In the genomic region with DNA sequence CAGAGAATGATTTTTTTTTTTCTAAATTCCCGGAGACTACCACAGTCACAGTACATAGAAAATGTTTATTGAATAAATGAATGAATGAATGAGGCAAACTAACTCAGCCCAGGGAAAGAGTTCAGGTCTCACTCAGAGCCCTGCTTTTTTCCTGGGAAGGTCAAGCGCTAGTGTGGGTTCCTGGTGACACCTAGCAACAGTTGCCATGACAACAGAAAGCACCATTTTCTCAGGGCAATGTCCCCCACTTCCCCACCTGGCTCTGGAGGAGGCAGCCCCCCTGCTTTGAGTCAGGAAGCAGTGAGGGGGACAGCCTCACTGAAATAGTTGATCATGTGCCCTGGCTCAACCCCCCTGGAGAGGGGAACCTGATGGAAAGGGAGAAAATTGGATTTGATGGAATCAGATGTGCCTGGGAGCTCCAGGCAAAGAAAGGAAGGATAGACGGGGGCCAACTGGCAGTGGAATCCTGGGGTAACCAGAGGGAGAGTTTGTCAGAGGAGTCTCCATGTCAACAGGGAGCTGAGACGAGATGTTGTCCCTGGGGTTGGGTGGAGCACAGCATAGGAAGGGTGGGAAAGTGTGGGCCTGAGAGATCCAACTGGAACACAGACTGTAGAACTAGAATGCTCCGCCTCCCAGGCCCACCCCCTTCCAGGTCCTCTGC, we compare ENCODE assay signal across 23 cellular contexts.
DNase-seq lines count a peak whose midpoint lies in the region; ATAC-seq and TF ChIP-seq lines count a peak whose summit lies in the region.
"Had no signal": no experiment of that assay in that cellular context is flagged by ENCODE, and none has a peak within 500 bp of the region (broad histone marks: within the 10 kb centered on the region; RNA-seq: fewer than 3 reads in every experiment).

No MANE protein-coding gene starts in this region.

- POLR2A ChIA-PET in activated CD4-positive, alpha-beta memory T cell treated with anti-CD3 and anti-CD28 coated beads, Interleukin-2, amount 10 ng/mL, durations not matched to agents 7 days and 5 days (lab: Charles Lee): no interaction called here

- no peak overlapping the region for H3K4me3 Mint-ChIP-seq in activated CD4-positive, alpha-beta memory T cell treated with anti-CD3 and anti-CD28 coated beads, Interleukin-2, amount 10 ng/mL, durations not matched to agents 7 days and 5 days
- no peak overlapping the region for H3K4me3 Mint-ChIP-seq in stimulated activated memory B cell treated with anti-CD40 and anti-IgM and Interleukin-4, amounts not matched to agents 10 μg/mL and 1 μg/mL and 100 μg/mL, for 72 hours
- H3K4me3 Mint-ChIP-seq: B cell; CD8-positive, alpha-beta memory T cell had no signal

- CTCF ChIA-PET in activated CD4-positive, alpha-beta memory T cell treated with anti-CD3 and anti-CD28 coated beads, Interleukin-2, amount 10 ng/mL, durations not matched to agents 7 days and 5 days (lab: Charles Lee): no interaction called here

- no peaks in the 10 kb centered on the region for H3K9me3 Mint-ChIP-seq in activated CD4-positive, alpha-beta memory T cell treated with anti-CD3 and anti-CD28 coated beads, Interleukin-2, amount 10 ng/mL, durations not matched to agents 7 days and 5 days
- H3K9me3 Mint-ChIP-seq in stimulated activated memory B cell treated with anti-CD40 and anti-IgM and Interleukin-4, amounts not matched to agents 10 μg/mL and 1 μg/mL and 100 μg/mL, for 72 hours: no peaks in the 10 kb centered on the region

- TF ChIP-seq EP300 in esophagus muscularis mucosa (IDR thresholded peaks at IDR 0.05): no peak

- H3K4me3 ChIP-seq in H7 (ENCODE audit: insufficient read depth, low read depth, low read length) (no peak overlapping the region), esophagus muscularis mucosa (no peak overlapping the region)

- peak; percentile 45 for DNase-seq in H7
- DNase-seq in NCI-H82 treated with DMSO at 0.1 percent for 48 hours (lab: John Stamatoyannopoulos, UW; ENCODE audit: unreplicated experiment): peak; percentile 41
- DNase-seq in esophagus muscularis mucosa (ENCODE audit: extremely low spot score): peak; percentile 45
- peak; percentile 63 for DNase-seq in retina
- DNase-seq in activated CD4-positive, alpha-beta memory T cell treated with anti-CD3 and anti-CD28 coated beads, Interleukin-2, amount 10 ng/mL, durations not matched to agents 7 days and 5 days: no peak
- DNase-seq in stimulated activated naive CD4-positive, alpha-beta T cell (lab: John Stamatoyannopoulos, UW): no peak
- DNase-seq: CD8-positive, alpha-beta memory T cell; DMS79 treated with DMSO at 0.1 percent for 48 hours; GF-D8; Kasumi-1; NCI-H1092 treated with DMSO at 0.1 percent for 48 hours; NCI-H1436; NCI-H187; NCI-H2081 treated with DMSO at 0.1 percent for 48 hours; NCI-H524; NCI-H748 treated with DMSO at 0.1 percent for 48 hours; NK-92 treated with Interleukin-12 subunit alpha and Interleukin-12 subunit beta, amount 100 ng/mL, for 24 hours; Right ventricle myocardium superior; RPMI8226; SW 1271 had no signal

- no peak overlapping the region for H3K27ac Mint-ChIP-seq in activated CD4-positive, alpha-beta memory T cell treated with anti-CD3 and anti-CD28 coated beads, Interleukin-2, amount 10 ng/mL, durations not matched to agents 7 days and 5 days
- H3K27ac Mint-ChIP-seq in stimulated activated memory B cell treated with anti-CD40 and anti-IgM and Interleukin-4, amounts not matched to agents 10 μg/mL and 1 μg/mL and 100 μg/mL, for 72 hours: no peak overlapping the region
- H3K27ac Mint-ChIP-seq: B cell had no signal

- H3K4me1 ChIP-seq in esophagus muscularis mucosa: no peaks in the 10 kb centered on the region

- no peaks in the 10 kb centered on the region for H3K36me3 Mint-ChIP-seq in activated CD4-positive, alpha-beta memory T cell treated with anti-CD3 and anti-CD28 coated beads, Interleukin-2, amount 10 ng/mL, durations not matched to agents 7 days and 5 days (ENCODE audit: low read depth)
- H3K36me3 Mint-ChIP-seq in stimulated activated memory B cell treated with anti-CD40 and anti-IgM and Interleukin-4, amounts not matched to agents 10 μg/mL and 1 μg/mL and 100 μg/mL, for 72 hours: no peaks in the 10 kb centered on the region
- H3K36me3 Mint-ChIP-seq: CD8-positive, alpha-beta memory T cell had no signal

- TF ChIP-seq CTCF in esophagus muscularis mucosa (IDR thresholded peaks at IDR 0.05): no peak

- WGBS in esophagus muscularis mucosa: 63% methylated on average over 5 of the region's 5 CpGs

- H3K4me1 Mint-ChIP-seq in activated CD4-positive, alpha-beta memory T cell treated with anti-CD3 and anti-CD28 coated beads, Interleukin-2, amount 10 ng/mL, durations not matched to agents 7 days and 5 days: no peaks in the 10 kb centered on the region
- no peaks in the 10 kb centered on the region for H3K4me1 Mint-ChIP-seq in stimulated activated memory B cell treated with anti-CD40 and anti-IgM and Interleukin-4, amounts not matched to agents 10 μg/mL and 1 μg/mL and 100 μg/mL, for 72 hours
- H3K4me1 Mint-ChIP-seq: B cell; CD8-positive, alpha-beta memory T cell had no signal

- no peaks in the 10 kb centered on the region for H3K9me3 ChIP-seq in esophagus muscularis mucosa

- no peaks in the 10 kb centered on the region for H3K27me3 Mint-ChIP-seq in activated CD4-positive, alpha-beta memory T cell treated with anti-CD3 and anti-CD28 coated beads, Interleukin-2, amount 10 ng/mL, durations not matched to agents 7 days and 5 days
- peaks cover 8% of the 10 kb centered on the region for H3K27me3 Mint-ChIP-seq in stimulated activated memory B cell treated with anti-CD40 and anti-IgM and Interleukin-4, amounts not matched to agents 10 μg/mL and 1 μg/mL and 100 μg/mL, for 72 hours

- no peaks in the 10 kb centered on the region for H3K36me3 ChIP-seq in H7 (replicated peaks; ENCODE audit: control insufficient read depth, insufficient read depth, low read length)
- H3K36me3 ChIP-seq in esophagus muscularis mucosa: no peaks in the 10 kb centered on the region

- H3K27me3 ChIP-seq in H7 (ENCODE audit: control insufficient read depth, insufficient read depth, low read length) (no peaks in the 10 kb centered on the region), esophagus muscularis mucosa (peaks cover 0 to 14% (median 0%) of the 10 kb centered on the region in 4 donors)

- H3K27ac ChIP-seq in esophagus muscularis mucosa (replicated peaks in 1 of 4): no peak overlapping the region
- H3K27ac ChIP-seq: C4-2B had no signal

- no peak for TF ChIP-seq POLR2A in esophagus muscularis mucosa (IDR thresholded peaks at IDR 0.05; ENCODE audit: low read depth)

- no peak for ATAC-seq in stimulated activated memory B cell treated with anti-CD40 and anti-IgM and Interleukin-4, amounts not matched to agents 10 μg/mL and 1 μg/mL and 100 μg/mL, for 72 hours

- intact Hi-C loops in esophagus muscularis mucosa (cut with DNase I): no loop called here

Comparison
In these comparisons a context has a peak if more than half of its experiments do, and no peak if none do; other contexts are left out.
1. DNase-seq: peak in H7 (single experiment), NCI-H82 treated with DMSO at 0.1 percent for 48 hours (single experiment), esophagus muscularis mucosa (single experiment) and retina (single experiment); none in activated CD4-positive, alpha-beta memory T cell treated with anti-CD3 and anti-CD28 coated beads, Interleukin-2, amount 10 ng/mL, durations not matched to agents 7 days and 5 days (single experiment) and stimulated activated naive CD4-positive, alpha-beta T cell (0 of 6).